Comparison of ENCODE assay signal across 13 cellular contexts in the genomic region with DNA sequence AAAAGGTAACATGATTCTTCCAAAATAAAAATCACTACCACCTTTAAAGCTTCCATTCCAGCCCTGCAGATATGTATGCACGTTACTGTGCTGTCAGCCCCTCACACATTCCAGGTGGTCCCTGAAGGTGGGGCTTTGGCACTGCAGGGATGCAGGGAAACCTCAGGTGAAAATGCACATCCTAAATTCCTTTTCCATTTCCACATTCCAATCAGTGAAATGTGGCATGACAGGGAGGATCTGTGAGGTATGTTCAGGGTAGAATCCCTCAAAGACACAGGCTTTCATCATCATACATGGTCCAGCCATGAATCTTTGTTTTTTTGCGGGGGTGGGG. TPM values are rescaled to one million over a fixed set of nuclear protein-coding genes. Genes with fewer than 3 reads are reported as not detected.
"Had no signal": no experiment of that assay in that cellular context is flagged by ENCODE, and none has a peak within 500 bp of the region (broad histone marks: within the 10 kb centered on the region; RNA-seq: fewer than 3 reads in every experiment).

No MANE protein-coding gene starts in this region.

- H3K27ac Mint-ChIP-seq: mesothelial cell of epicardium had no signal

- H3K4me1 ChIP-seq: right atrium auricular region, tibial nerve had no signal

- ATAC-seq: esophagus mucosa had no signal

- H3K4me3 ChIP-seq: right atrium auricular region, skin epidermis, tibial nerve had no signal

- DNase-seq: activated CD4-positive, CD25-positive, alpha-beta regulatory T cell treated with anti-CD3 and anti-CD28 coated beads, Interleukin-2, amount 50 U/mL, for 72 hours; activated naive CD4-positive, alpha-beta T cell treated with anti-CD3 and anti-CD28 coated beads, Interleukin-2, amount 50 U/mL, for 16 hours; anterior cingulate cortex; dermis blood vessel endothelial cell; glutamatergic neuron; stimulated activated CD4-positive, alpha-beta T cell treated with anti-CD3 and anti-CD28 coated beads, Interleukin-4, amount 100 ng/mL, for 4 hours had no signal

- H3K27me3 ChIP-seq: neutrophil, right atrium auricular region, tibial nerve had no signal

- H3K27ac ChIP-seq: neutrophil, right atrium auricular region, tibial nerve had no signal

- H3K4me3 Mint-ChIP-seq: mesothelial cell of epicardium had no signal

- H3K9me3 Mint-ChIP-seq: mesothelial cell of epicardium had no signal

- H3K9me3 ChIP-seq: neutrophil, right atrium auricular region, tibial nerve had no signal

RNA-seq across cellular contexts. Expression of a gene that starts 45.3 kb away (rescaled TPM):
- total RNA-seq: cerebellum, mesothelial cell of epicardium had no signal
